13 cellular contexts compared by ENCODE assay signal in the genomic region with DNA sequence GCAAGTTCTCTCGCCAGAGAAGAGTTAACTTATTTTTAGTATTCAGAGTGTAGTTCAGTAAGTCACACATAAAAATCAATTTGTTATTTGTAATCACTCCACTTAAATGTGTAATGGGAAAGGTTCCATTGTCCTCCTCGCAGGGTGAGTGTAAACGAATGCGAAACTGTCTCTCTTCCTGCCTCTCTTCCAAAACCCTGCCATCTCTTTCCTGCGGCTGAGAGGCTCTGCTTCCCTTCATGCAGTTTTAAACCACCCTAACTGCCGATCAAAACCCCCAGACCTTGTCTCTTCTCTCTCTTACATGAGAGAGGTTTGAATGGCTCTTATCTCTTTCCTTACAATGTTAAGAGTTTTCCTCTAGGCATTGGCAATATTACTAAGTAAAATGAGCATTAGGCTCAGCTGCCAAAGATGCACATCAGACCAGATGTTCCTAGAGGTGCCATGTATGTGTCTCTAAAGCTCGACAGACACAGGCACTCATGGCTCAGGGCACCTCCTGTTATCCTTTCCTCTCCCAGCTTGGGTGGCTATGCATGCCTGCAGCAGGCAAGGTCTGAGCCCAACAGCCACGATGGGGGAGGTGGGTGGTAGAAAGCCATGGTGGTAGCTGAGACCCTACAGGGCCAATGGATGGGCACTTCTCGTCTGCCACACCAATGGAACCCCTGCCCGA.
A peak's percentile ranks its signal among the peaks of the same experiment; 100 is the strongest.
DNase-seq lines count a peak whose midpoint lies in the region; ATAC-seq and TF ChIP-seq lines count a peak whose summit lies in the region.
"Had no signal": no experiment of that assay in that cellular context is flagged by ENCODE, and none has a peak within 500 bp of the region (broad histone marks: within the 10 kb centered on the region; RNA-seq: fewer than 3 reads in every experiment).

No MANE protein-coding gene starts in this region.

- H3K4me2 ChIP-seq in GM23338: peak overlapping the region; percentile 47

- CTCF ChIA-PET in WTC11 (lab: Charles Lee): interaction anchor here (0.6 kb wide), 1 partner anchor 94 kb away, joined by 3 read pairs; no protein-coding TSS in a partner anchor

- H3K4me3 ChIP-seq in CD4-positive, CD25-positive, alpha-beta regulatory T cell (ENCODE audit: low read depth, low read length): no peak overlapping the region
- H3K4me3 ChIP-seq in GM23338: peak overlapping the region; percentile 8; the same call in 1 of the 2 replicates
- H3K4me3 ChIP-seq: right atrium auricular region had no signal

- peaks cover 0 to 2% (median 0%) of the 10 kb centered on the region in 7 donors for H3K9me3 Mint-ChIP-seq in CD4-positive, CD25-positive, alpha-beta regulatory T cell
- H3K9me3 Mint-ChIP-seq in GM23338 (no peaks in the 10 kb centered on the region; the same call in 2 of the 3 replicates), WTC11 (no peaks in the 10 kb centered on the region), memory B cell (no peaks in the 10 kb centered on the region)

- H3K79me2 ChIP-seq in GM23338 (replicated peaks; ENCODE audit: insufficient read depth): peaks cover 100% of the 10 kb centered on the region

- peak overlapping the region in 1 of 4 donors; percentile 32 for H3K4me3 Mint-ChIP-seq in CD4-positive, CD25-positive, alpha-beta regulatory T cell
- H3K4me3 Mint-ChIP-seq in GM23338: peak overlapping the region; percentile 16
- peak overlapping the region; percentile 39 for H3K4me3 Mint-ChIP-seq in WTC11
- H3K4me3 Mint-ChIP-seq in memory B cell: no peak overlapping the region

- H2AFZ ChIP-seq in GM23338: no peak overlapping the region

- H3K27ac ChIP-seq in CD4-positive, CD25-positive, alpha-beta regulatory T cell (ENCODE audit: insufficient read depth, low read length, poor library complexity, severe bottlenecking): no peak overlapping the region
- peak overlapping the region; percentile 77 for H3K27ac ChIP-seq in GM23338 (ENCODE audit: low read depth)
- H3K27ac ChIP-seq: right atrium auricular region had no signal

- peak overlapping the region; percentile 8 to 93 (median 58) for H3K27ac Mint-ChIP-seq in CD4-positive, CD25-positive, alpha-beta regulatory T cell
- H3K27ac Mint-ChIP-seq in GM23338 (peak overlapping the region; percentile 23; the same call in 1 of the 2 replicates), WTC11 (peak overlapping the region; percentile 93), memory B cell (peak overlapping the region; percentile 82)

- peak in 1 of 2 donors; percentile 23 for ATAC-seq in CD4-positive, CD25-positive, alpha-beta regulatory T cell (ENCODE audit: low read depth in 2 of 2)
- ATAC-seq in GM23338 (peak; percentile 53), WTC11 (peak; percentile 52), memory B cell (ENCODE audit: low read depth) (no peak)
- ATAC-seq: esophagus mucosa had no signal

- POLR2A ChIA-PET in WTC11 (lab: Charles Lee): no interaction called here

- no peaks in the 10 kb centered on the region for H3K36me3 Mint-ChIP-seq in CD4-positive, CD25-positive, alpha-beta regulatory T cell
- H3K36me3 Mint-ChIP-seq in GM23338 (ENCODE audit: low read depth) (peaks cover 7% of the 10 kb centered on the region; the same call in 2 of the 3 replicates), WTC11 (no peaks in the 10 kb centered on the region), memory B cell (no peaks in the 10 kb centered on the region)

- no peak for DNase-seq in CD4-positive, CD25-positive, alpha-beta regulatory T cell
- no peak for DNase-seq in GM23338 (ENCODE audit: low spot score)
- DNase-seq in WTC11 (ENCODE audit: low spot score): no peak
- DNase-seq in memory B cell (ENCODE audit: low spot score in 2 of 2): no peak
- no peak for DNase-seq in COLO668 (lab: John Stamatoyannopoulos, UW; ENCODE audit: unreplicated experiment)
- no peak for DNase-seq in superior temporal gyrus (ENCODE audit: extremely low spot score)
- DNase-seq in ACHN: no peak
- no peak for DNase-seq in retina
- DNase-seq: caudate nucleus; midbrain; stimulated activated CD4-positive, alpha-beta T cell treated with anti-CD3 and anti-CD28 coated beads, Interleukin-4, amount 100 ng/mL, for 24 hours had no signal

- H3K9me2 ChIP-seq in GM23338 (ENCODE audit: insufficient read depth): no peaks in the 10 kb centered on the region

- in situ Hi-C loops in ACHN (cut with HindIII; ENCODE audit: low pct_ligation_motif_present, low pct_unique_long_range_greater_than_20kb, low sequenced_read_pairs): no loop called here

- no peaks in the 10 kb centered on the region for H3K9me3 ChIP-seq in CD4-positive, CD25-positive, alpha-beta regulatory T cell (ENCODE audit: control insufficient read depth in 2 of 2, low read length in 2 of 2)
- H3K9me3 ChIP-seq: right atrium auricular region had no signal

- peaks cover 16% of the 10 kb centered on the region for H3K4me1 ChIP-seq in CD4-positive, CD25-positive, alpha-beta regulatory T cell (ENCODE audit: control insufficient read depth, insufficient read depth, low read length, poor library complexity, severe bottlenecking)
- peaks cover 97% of the 10 kb centered on the region for H3K4me1 ChIP-seq in GM23338 (ENCODE audit: insufficient read depth)

- H3K36me3 ChIP-seq in CD4-positive, CD25-positive, alpha-beta regulatory T cell (ENCODE audit: control insufficient read depth, insufficient read depth, low read length): no peaks in the 10 kb centered on the region
- H3K36me3 ChIP-seq in GM23338 (ENCODE audit: insufficient read depth): no peaks in the 10 kb centered on the region
- H3K36me3 ChIP-seq: right atrium auricular region had no signal

- H3K27me3 Mint-ChIP-seq in CD4-positive, CD25-positive, alpha-beta regulatory T cell: no peaks in the 10 kb centered on the region
- H3K27me3 Mint-ChIP-seq in GM23338 (ENCODE audit: insufficient read depth, low read depth, poor library complexity) (peaks cover 24% of the 10 kb centered on the region), WTC11 (ENCODE audit: low read depth) (no peaks in the 10 kb centered on the region), memory B cell (no peaks in the 10 kb centered on the region)

- H4K20me1 ChIP-seq in GM23338 (replicated peaks; ENCODE audit: insufficient read depth): peaks cover 96% of the 10 kb centered on the region

- no peak for TF ChIP-seq CTCF in GM23338 (conservative IDR thresholded peaks at IDR 0.05; ENCODE audit: low read depth in 2 of 2)
- TF ChIP-seq CTCF in WTC11 (IDR thresholded peaks at IDR 0.05): no peak

- H3K4me1 Mint-ChIP-seq in CD4-positive, CD25-positive, alpha-beta regulatory T cell: peaks cover 37 to 76% (median 66%) of the 10 kb centered on the region in 4 donors
- peaks cover 87% of the 10 kb centered on the region for H3K4me1 Mint-ChIP-seq in GM23338
- peaks cover 90% of the 10 kb centered on the region for H3K4me1 Mint-ChIP-seq in WTC11
- H3K4me1 Mint-ChIP-seq in memory B cell: peaks cover 58% of the 10 kb centered on the region

- no peaks in the 10 kb centered on the region for H3K27me3 ChIP-seq in CD4-positive, CD25-positive, alpha-beta regulatory T cell (ENCODE audit: control insufficient read depth, insufficient read depth, low read length)
- no peaks in the 10 kb centered on the region for H3K27me3 ChIP-seq in GM23338 (ENCODE audit: insufficient read depth)
- H3K27me3 ChIP-seq: right atrium auricular region had no signal

- peaks cover 40% of the 10 kb centered on the region for H3F3A ChIP-seq in GM23338 (replicated peaks; ENCODE audit: low read depth)

TF ChIP-seq in GM23338, 12 proteins besides CTCF, POLR2A, EP300 and RAD21:
- TF ChIP-seq EZH2phosphoT487 (IDR thresholded peaks at IDR 0.05; ENCODE audit: unreplicated experiment): no peak

TF ChIP-seq in WTC11, 78 proteins besides CTCF, POLR2A, EP300 and RAD21 (continues in another document):
- no peak for TF ChIP-seq GABPB1 (CRISPR knock-in tag; IDR thresholded peaks at IDR 0.05)
- TF ChIP-seq GTF2I (CRISPR knock-in tag; conservative IDR thresholded peaks at IDR 0.05): no peak
- TF ChIP-seq FOXK1 (CRISPR knock-in tag; IDR thresholded peaks at IDR 0.05): no peak
- TF ChIP-seq ZBTB43 (CRISPR knock-in tag; IDR thresholded peaks at IDR 0.05): no peak
- no peak for TF ChIP-seq AFF4 (CRISPR knock-in tag; IDR thresholded peaks at IDR 0.05; ENCODE audit: borderline replicate concordance)
- TF ChIP-seq ZNF423 (CRISPR knock-in tag; IDR thresholded peaks at IDR 0.05): no peak

Comparison
In these comparisons a context has a peak if more than half of its experiments do, and no peak if none do; other contexts are left out.
1. H3K27ac Mint-ChIP-seq: peak in every context shown above with its lines; median percentile 93 in WTC11; 82 in memory B cell; 58 in CD4-positive, CD25-positive, alpha-beta regulatory T cell; 23 in GM23338.